ENCODE assay signal across 9 cellular contexts in the genomic region with DNA sequence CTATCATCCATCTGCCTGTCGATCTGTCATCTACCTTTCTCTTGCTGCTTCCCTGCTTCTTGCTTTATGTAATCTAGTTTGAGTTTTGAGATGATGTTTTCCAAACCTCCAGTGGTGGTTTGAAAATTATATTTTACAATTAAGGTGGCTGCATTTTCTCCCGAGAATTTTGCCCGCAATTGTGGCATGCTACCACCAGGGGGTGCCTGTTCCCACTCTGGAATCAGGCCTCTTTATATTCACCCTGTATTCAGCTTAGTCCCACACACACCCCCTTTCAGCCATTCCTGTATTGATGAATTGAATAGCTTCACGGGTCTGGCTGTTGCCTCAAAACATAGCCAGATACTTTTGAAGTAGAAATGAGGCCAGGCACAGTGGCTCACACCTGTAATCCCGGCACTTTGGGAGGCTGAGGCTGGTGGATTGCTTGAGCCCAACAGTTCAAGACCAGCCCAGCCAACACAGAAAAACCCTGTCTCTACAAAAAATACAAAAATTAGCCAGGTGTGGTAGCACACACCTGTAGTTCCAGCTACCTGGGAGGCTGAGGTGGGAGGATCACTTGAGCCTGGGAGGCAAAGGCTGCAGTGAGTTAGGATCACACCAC. TPM values are rescaled to one million over a fixed set of nuclear protein-coding genes. Genes with fewer than 3 reads are reported as not detected.
DNase-seq lines count a peak whose midpoint lies in the region; ATAC-seq and TF ChIP-seq lines count a peak whose summit lies in the region.
"Had no signal": no experiment of that assay in that cellular context is flagged by ENCODE, and none has a peak within 500 bp of the region (broad histone marks: within the 10 kb centered on the region; RNA-seq: fewer than 3 reads in every experiment).

No MANE protein-coding gene starts in this region.

- H3K4me3 ChIP-seq in GM23338 (no peak overlapping the region), astrocyte of the spinal cord (ENCODE audit: low read depth, low read length) (no peak overlapping the region)

- peak; percentile 69 to 97 for TF ChIP-seq CTCF in GM23338 (conservative IDR thresholded peaks at IDR 0.05; ENCODE audit: low read depth in 2 of 2)
- peak; percentile 47 for TF ChIP-seq CTCF in astrocyte of the spinal cord (IDR thresholded peaks at IDR 0.05; ENCODE audit: low read depth, low read length)
- TF ChIP-seq CTCF in mesothelial cell of epicardium (IDR thresholded peaks at IDR 0.05; ENCODE audit: unreplicated experiment), result peak; percentile 83

- H3K36me3 ChIP-seq in GM23338 (ENCODE audit: insufficient read depth), result no peaks in the 10 kb centered on the region

- no peak overlapping the region for H2AFZ ChIP-seq in GM23338

- no peaks in the 10 kb centered on the region for H3K79me2 ChIP-seq in GM23338 (replicated peaks; ENCODE audit: insufficient read depth)

- H3K4me1 ChIP-seq in GM23338 (ENCODE audit: insufficient read depth), result peaks cover 3% of the 10 kb centered on the region; the same call in 1 of the 2 replicates

- no peaks in the 10 kb centered on the region for H3K9me2 ChIP-seq in GM23338 (ENCODE audit: insufficient read depth)

- peaks cover 16% of the 10 kb centered on the region for H3K9me3 Mint-ChIP-seq in GM23338
- peaks cover 8% of the 10 kb centered on the region for H3K9me3 Mint-ChIP-seq in mesothelial cell of epicardium

- DNase-seq in CD1c-positive myeloid dendritic cell (ENCODE audit: extremely low spot score), result peak; percentile 52
- DNase-seq in GM23338 (ENCODE audit: low spot score), result peak; percentile 71
- DNase-seq in astrocyte of the spinal cord (ENCODE audit: low read depth, low spot score), result no peak
- no peak for DNase-seq in mesothelial cell of epicardium (ENCODE audit: low spot score in 2 of 2, unreplicated experiment in 2 of 2)
- DNase-seq in NCI-H2081 treated with DMSO at 0.1 percent for 48 hours (lab: John Stamatoyannopoulos, UW), result no peak
- no peak for DNase-seq in SKM-1 (lab: John Stamatoyannopoulos, UW; ENCODE audit: unreplicated experiment)
- DNase-seq in GOT3 (lab: John Stamatoyannopoulos, UW), result no peak

- ATAC-seq in GM23338 (no peak), GM21381 (IDR thresholded peaks at IDR 0.05; ENCODE audit: unreplicated experiment) (no peak)

- peaks cover 3% of the 10 kb centered on the region for H3K4me1 Mint-ChIP-seq in GM23338
- H3K4me1 Mint-ChIP-seq in mesothelial cell of epicardium, result peaks cover 5% of the 10 kb centered on the region
- H3K4me1 Mint-ChIP-seq: nephron had no signal

- H3K27me3 ChIP-seq in GM23338 (ENCODE audit: insufficient read depth), result peaks cover 16% of the 10 kb centered on the region

- no peaks in the 10 kb centered on the region for H4K20me1 ChIP-seq in GM23338 (replicated peaks; ENCODE audit: insufficient read depth)

- no peak overlapping the region for H3K27ac Mint-ChIP-seq in GM23338
- no peak overlapping the region for H3K27ac Mint-ChIP-seq in mesothelial cell of epicardium
- H3K27ac Mint-ChIP-seq: nephron had no signal

- H3K4me2 ChIP-seq in GM23338, result no peak overlapping the region

- H3K27me3 Mint-ChIP-seq in GM23338 (ENCODE audit: insufficient read depth, low read depth, poor library complexity) (peaks cover 19% of the 10 kb centered on the region), mesothelial cell of epicardium (ENCODE audit: low read depth) (peaks cover 11% of the 10 kb centered on the region)

- H3F3A ChIP-seq in GM23338 (replicated peaks; ENCODE audit: low read depth), result no peaks in the 10 kb centered on the region

- H3K36me3 Mint-ChIP-seq in GM23338 (ENCODE audit: low read depth) (peaks cover 9% of the 10 kb centered on the region), mesothelial cell of epicardium (peaks cover 11% of the 10 kb centered on the region)

- H3K27ac ChIP-seq in GM23338 (ENCODE audit: low read depth), result no peak overlapping the region

- H3K4me3 Mint-ChIP-seq in GM23338, result no peak overlapping the region
- H3K4me3 Mint-ChIP-seq in mesothelial cell of epicardium, result no peak overlapping the region
- H3K4me3 Mint-ChIP-seq: nephron had no signal

- in situ Hi-C loops in astrocyte of the spinal cord (cut with HindIII; ENCODE audit: low sequenced_read_pairs), result no loop called here

TF ChIP-seq in GM23338, 12 proteins besides CTCF, POLR2A, EP300 and RAD21 (continues in another document):
- TF ChIP-seq, protein P1, sequence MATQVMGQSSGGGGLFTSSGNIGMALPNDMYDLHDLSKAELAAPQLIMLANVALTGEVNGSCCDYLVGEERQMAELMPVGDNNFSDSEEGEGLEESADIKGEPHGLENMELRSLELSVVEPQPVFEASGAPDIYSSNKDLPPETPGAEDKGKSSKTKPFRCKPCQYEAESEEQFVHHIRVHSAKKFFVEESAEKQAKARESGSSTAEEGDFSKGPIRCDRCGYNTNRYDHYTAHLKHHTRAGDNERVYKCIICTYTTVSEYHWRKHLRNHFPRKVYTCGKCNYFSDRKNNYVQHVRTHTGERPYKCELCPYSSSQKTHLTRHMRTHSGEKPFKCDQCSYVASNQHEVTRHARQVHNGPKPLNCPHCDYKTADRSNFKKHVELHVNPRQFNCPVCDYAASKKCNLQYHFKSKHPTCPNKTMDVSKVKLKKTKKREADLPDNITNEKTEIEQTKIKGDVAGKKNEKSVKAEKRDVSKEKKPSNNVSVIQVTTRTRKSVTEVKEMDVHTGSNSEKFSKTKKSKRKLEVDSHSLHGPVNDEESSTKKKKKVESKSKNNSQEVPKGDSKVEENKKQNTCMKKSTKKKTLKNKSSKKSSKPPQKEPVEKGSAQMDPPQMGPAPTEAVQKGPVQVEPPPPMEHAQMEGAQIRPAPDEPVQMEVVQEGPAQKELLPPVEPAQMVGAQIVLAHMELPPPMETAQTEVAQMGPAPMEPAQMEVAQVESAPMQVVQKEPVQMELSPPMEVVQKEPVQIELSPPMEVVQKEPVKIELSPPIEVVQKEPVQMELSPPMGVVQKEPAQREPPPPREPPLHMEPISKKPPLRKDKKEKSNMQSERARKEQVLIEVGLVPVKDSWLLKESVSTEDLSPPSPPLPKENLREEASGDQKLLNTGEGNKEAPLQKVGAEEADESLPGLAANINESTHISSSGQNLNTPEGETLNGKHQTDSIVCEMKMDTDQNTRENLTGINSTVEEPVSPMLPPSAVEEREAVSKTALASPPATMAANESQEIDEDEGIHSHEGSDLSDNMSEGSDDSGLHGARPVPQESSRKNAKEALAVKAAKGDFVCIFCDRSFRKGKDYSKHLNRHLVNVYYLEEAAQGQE (IDR thresholded peaks at IDR 0.05; ENCODE audit: unreplicated experiment), result no peak
- TF ChIP-seq POLR2AphosphoS5 (IDR thresholded peaks at IDR 0.05; ENCODE audit: low read depth) (no peak), ZNF114 (CRISPR knock-in tag; IDR thresholded peaks at IDR 0.05) (no peak)

RNA-seq across cellular contexts. Expression of a gene that starts 3.2 kb away (rescaled TPM):
- total RNA-seq in GM23338 (2014; rRNA removed; shearing (Covaris generic)), result 2.0 and 4.6 TPM in 2 replicates
- polyA plus RNA-seq in GM23338 (2016; fragmentation: Nextera tagmentation; extraction: Ambion mirVana), result 1.3 and 2.1 TPM in 2 replicates
- 22.8 to 25.1 TPM (median 24.9 TPM) in 3 replicates for total RNA-seq in mesothelial cell of epicardium

RNA-seq across cellular contexts. Expression of a gene that starts 24.7 kb away (rescaled TPM):
- total RNA-seq in GM23338 (2014; rRNA removed; shearing (Covaris generic)), result not detected in 2 replicates
- polyA plus RNA-seq in GM23338 (2016; fragmentation: Nextera tagmentation; extraction: Ambion mirVana), result not detected in 2 replicates
- 0.51 to 1.5 TPM (median 0.70 TPM) in 3 replicates for total RNA-seq in mesothelial cell of epicardium

RNA-seq across cellular contexts. Expression of a gene that starts 28.2 kb away (rescaled TPM):
- total RNA-seq in GM23338 (2014; rRNA removed; shearing (Covaris generic)), result 45.0 and 48.7 TPM in 2 replicates
- 30.9 and 38.6 TPM in 2 replicates for polyA plus RNA-seq in GM23338 (2016; fragmentation: Nextera tagmentation; extraction: Ambion mirVana)
- total RNA-seq in mesothelial cell of epicardium, result 26.3 to 28.6 TPM (median 28.3 TPM) in 3 replicates

RNA-seq across cellular contexts. Expression of a gene that starts 37.8 kb away (rescaled TPM):
- 1.1 and 2.4 TPM in 2 replicates for total RNA-seq in GM23338 (2014; rRNA removed; shearing (Covaris generic))
- 3.1 and 4.0 TPM in 2 replicates for polyA plus RNA-seq in GM23338 (2016; fragmentation: Nextera tagmentation; extraction: Ambion mirVana)
- total RNA-seq in mesothelial cell of epicardium, result not detected in 3 replicates

RNA-seq across cellular contexts. Expression of a gene that starts 56.5 kb away (rescaled TPM):
- total RNA-seq in GM23338 (2014; rRNA removed; shearing (Covaris generic)), result not detected in 2 replicates
- not detected in 2 replicates for polyA plus RNA-seq in GM23338 (2016; fragmentation: Nextera tagmentation; extraction: Ambion mirVana)
- total RNA-seq in mesothelial cell of epicardium, result not detected in 3 replicates

Comparison
In these comparisons a context has a peak if more than half of its experiments do, and no peak if none do; other contexts are left out.
1. DNase-seq: peak in CD1c-positive myeloid dendritic cell (single experiment) and GM23338 (single experiment); none in astrocyte of the spinal cord (single experiment), mesothelial cell of epicardium (0 of 2), NCI-H2081 treated with DMSO at 0.1 percent for 48 hours (single experiment), SKM-1 (single experiment) and GOT3 (single experiment).
2. Peak in every context shown above with its lines, with median percentiles within 50 percentile points of each other: CTCF ChIP-seq.